8 cellular contexts compared by ENCODE assay signal in the genomic region with DNA sequence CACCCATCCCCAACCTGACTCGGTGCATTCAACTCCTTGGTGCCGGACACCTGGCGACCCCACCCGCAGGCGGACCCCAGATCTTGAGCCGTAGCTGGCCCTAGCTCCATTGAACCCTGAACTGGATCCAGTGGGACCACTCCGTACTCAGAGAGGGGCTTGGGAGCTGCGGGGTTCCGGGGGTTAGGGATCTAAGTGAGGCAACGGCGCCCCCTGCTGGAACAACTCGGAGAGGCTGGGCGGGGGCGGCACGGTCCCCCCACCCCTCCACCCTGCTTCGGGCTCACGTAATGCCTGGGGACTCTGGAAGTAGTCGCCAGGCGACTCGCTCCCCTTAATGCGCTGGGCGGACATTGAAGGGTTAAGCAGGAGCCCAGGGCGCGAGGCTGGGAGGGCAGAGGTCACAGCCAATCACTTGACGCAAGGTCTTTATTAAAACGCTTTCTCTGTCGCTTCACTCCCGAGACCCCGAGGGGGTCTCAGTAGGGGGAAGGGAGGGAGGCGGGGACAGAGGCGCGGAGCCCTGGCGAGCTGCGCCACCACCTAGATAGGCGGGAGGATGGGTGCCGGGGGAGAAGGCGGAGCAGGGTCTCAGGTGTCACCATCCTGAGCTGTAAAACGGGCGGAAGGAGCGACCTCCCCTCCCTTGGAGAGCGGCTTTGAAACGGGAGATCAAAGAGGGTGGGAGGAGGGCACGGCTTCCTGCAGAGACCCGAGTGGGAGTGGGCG. TPM values are rescaled to one million over a fixed set of nuclear protein-coding genes. Genes with fewer than 3 reads are reported as not detected.
DNase-seq lines count a peak whose midpoint lies in the region; ATAC-seq and TF ChIP-seq lines count a peak whose summit lies in the region.

No MANE protein-coding gene starts in this region.

- intact Hi-C loops in OCI-LY7 (cut with micrococcal nuclease; ENCODE audit: unreplicated experiment), result loop anchor here (1.0 kb wide), 1 partner anchor 17 kb away; no protein-coding TSS in a partner anchor
- intact Hi-C loops in activated T-helper 2 cell treated with anti-CD3 and anti-CD28 coated beads, Interferon-gamma antibody, Interleukin-2, Interleukin-4, amounts not matched to agents 10 μg/mL and 5 μg/mL and 100 μg/mL, durations not matched to agents 14 hours and 24 hours and 36 hours (cut with micrococcal nuclease), result loop anchor here (1.0 to 2.0 kb wide), 3 partner anchors 17 to 79 kb away; no protein-coding TSS in a partner anchor

- peaks cover 52% of the 10 kb centered on the region for H3K27me3 Mint-ChIP-seq in activated T-helper 2 cell treated with anti-CD3 and anti-CD28 coated beads, Interferon-gamma antibody, Interleukin-2, Interleukin-4, amounts not matched to agents 10 μg/mL and 5 μg/mL and 100 μg/mL, durations not matched to agents 14 hours and 24 hours and 36 hours (ENCODE audit: low read depth)

- CTCF ChIA-PET in HEK293 (lab: Yijun Ruan, JAX) (interaction anchor here (0.5 to 20.2 kb wide), 31 partner anchors 9 to 220 kb away, joined by 3 to 579 read pairs (median 4); a partner anchor contains a TSS), OCI-LY7 (lab: Charles Lee; ENCODE audit: unreplicated experiment) (interaction anchor here (2.6 kb wide), 1 partner anchor 17 kb away, joined by 19 read pairs; no protein-coding TSS in a partner anchor)

- TF ChIP-seq CTCF in AG09309 (IDR thresholded peaks at IDR 0.05; ENCODE audit: control insufficient read depth, insufficient read depth, low read depth, low read length, missing control alignments) (peak; percentile 85), HEK293 (tag by site-specific recombination; IDR thresholded peaks at IDR 0.05) (peak; percentile 92), OCI-LY7 (conservative IDR thresholded peaks at IDR 0.05; ENCODE audit: low read length) (peak; percentile 95), neutrophil (IDR thresholded peaks at IDR 0.05) (peak; percentile 37), thoracic aorta (IDR thresholded peaks at IDR 0.05) (peak; percentile 79)

- peak overlapping the region; percentile 65 for H3K4me2 ChIP-seq in OCI-LY7 (ENCODE audit: low read length)

- H3K79me2 ChIP-seq in OCI-LY7 (ENCODE audit: insufficient read depth, low read depth, low read length), result no peaks in the 10 kb centered on the region

- no peaks in the 10 kb centered on the region for H3K36me3 Mint-ChIP-seq in activated T-helper 2 cell treated with anti-CD3 and anti-CD28 coated beads, Interferon-gamma antibody, Interleukin-2, Interleukin-4, amounts not matched to agents 10 μg/mL and 5 μg/mL and 100 μg/mL, durations not matched to agents 14 hours and 24 hours and 36 hours (ENCODE audit: low read depth)

- POLR2A ChIA-PET in HEK293 (lab: Yijun Ruan, JAX), result interaction anchor here (0.6 to 4.9 kb wide), 10 partner anchors 13 to 184 kb away, joined by 3 to 43 read pairs (median 4); a partner anchor contains a TSS
- POLR2A ChIA-PET in OCI-LY7 (lab: Charles Lee), result interaction anchor here (0.6 kb wide), 1 partner anchor 117 kb away, joined by 3 read pairs; no protein-coding TSS in a partner anchor

- no TSS peak for BruUV-seq in OCI-LY7 (replicated peaks; lab: Mats Ljungman, UMichigan)

- H3K27ac Mint-ChIP-seq in activated T-helper 2 cell treated with anti-CD3 and anti-CD28 coated beads, Interferon-gamma antibody, Interleukin-2, Interleukin-4, amounts not matched to agents 10 μg/mL and 5 μg/mL and 100 μg/mL, durations not matched to agents 14 hours and 24 hours and 36 hours, result no peak overlapping the region

- H3K9me3 Mint-ChIP-seq in activated T-helper 2 cell treated with anti-CD3 and anti-CD28 coated beads, Interferon-gamma antibody, Interleukin-2, Interleukin-4, amounts not matched to agents 10 μg/mL and 5 μg/mL and 100 μg/mL, durations not matched to agents 14 hours and 24 hours and 36 hours, result no peaks in the 10 kb centered on the region

- peaks cover 13% of the 10 kb centered on the region for H3K4me1 Mint-ChIP-seq in activated T-helper 2 cell treated with anti-CD3 and anti-CD28 coated beads, Interferon-gamma antibody, Interleukin-2, Interleukin-4, amounts not matched to agents 10 μg/mL and 5 μg/mL and 100 μg/mL, durations not matched to agents 14 hours and 24 hours and 36 hours (ENCODE audit: low read depth)

- H3K27ac ChIP-seq in HEK293 (ENCODE audit: extremely low read depth, low read depth, low read length) (peak overlapping the region; percentile 39; the same call in 1 of the 2 replicates), OCI-LY7 (ENCODE audit: low read depth, low read length, poor library complexity, severe bottlenecking) (no peak overlapping the region), neutrophil (no peak overlapping the region), thoracic aorta (peak overlapping the region; percentile 64 to 69)

- no peak for DNase-seq in AG09309 (ENCODE audit: low read depth)
- peak; percentile 55 for DNase-seq in OCI-LY7 (ENCODE audit: low spot score)
- DNase-seq in activated T-helper 2 cell treated with anti-CD3 and anti-CD28 coated beads, Interferon-gamma antibody, Interleukin-2, Interleukin-4, amounts not matched to agents 10 μg/mL and 5 μg/mL and 100 μg/mL, durations not matched to agents 14 hours and 24 hours and 36 hours (ENCODE audit: low spot score), result peak; percentile 50
- DNase-seq in fibroblast of peridontal ligament (ENCODE audit: extremely low read depth), result peak; percentile 74
- peak; percentile 28 for DNase-seq in thoracic aorta (ENCODE audit: low spot score)

- ATAC-seq in thoracic aorta (ENCODE audit: insufficient number of reproducible peaks, low FRiP score, low read depth) (no peak), GM19395 (IDR thresholded peaks at IDR 0.05; ENCODE audit: unreplicated experiment) (no peak)

- H4K20me1 ChIP-seq in OCI-LY7 (ENCODE audit: insufficient read depth, low read length), result no peaks in the 10 kb centered on the region

- H3K4me1 ChIP-seq in HEK293 (ENCODE audit: control insufficient read depth, insufficient read depth, low read length) (peaks cover 12% of the 10 kb centered on the region), OCI-LY7 (ENCODE audit: insufficient read depth, low read length, poor library complexity, severe bottlenecking) (peaks cover 17% of the 10 kb centered on the region), neutrophil (ENCODE audit: control insufficient read depth in 1 of 2, insufficient read depth in 1 of 2, low read depth in 1 of 2, low read length in 1 of 2) (peaks cover 0 to 11% of the 10 kb centered on the region in 2 experiments), thoracic aorta (ENCODE audit: control insufficient read depth in 1 of 2, low read depth in 2 of 2) (peaks cover 28 to 41% of the 10 kb centered on the region in 2 donors)

- H2AFZ ChIP-seq in OCI-LY7 (ENCODE audit: low read length), result no peak overlapping the region; the same call in 1 of the 2 replicates

- H3K4me3 ChIP-seq in AG09309 (ENCODE audit: control insufficient read depth, low read depth, low read length) (peak overlapping the region; percentile 71), HEK293 (ENCODE audit: low read depth, low read length) (peak overlapping the region; percentile 36), OCI-LY7 (ENCODE audit: low read depth, low read length, poor library complexity, severe bottlenecking) (peak overlapping the region; percentile 53), neutrophil (ENCODE audit: low read depth in 1 of 2, low read length in 1 of 2) (no peak overlapping the region), thoracic aorta (peak overlapping the region; percentile 74)

- H3K27me3 ChIP-seq in neutrophil, result peaks cover 90% of the 10 kb centered on the region
- no peaks in the 10 kb centered on the region for H3K27me3 ChIP-seq in thoracic aorta (replicated peaks; ENCODE audit: insufficient read depth)

- H3K36me3 ChIP-seq in HEK293 (ENCODE audit: control insufficient read depth in 2 of 2, insufficient read depth in 1 of 2, low read length in 2 of 2) (peaks cover 0 to 3% of the 10 kb centered on the region in 2 experiments; a peak in 1 of 3 replicates), OCI-LY7 (ENCODE audit: insufficient read depth, low read length) (no peaks in the 10 kb centered on the region), neutrophil (no peaks in the 10 kb centered on the region), thoracic aorta (no peaks in the 10 kb centered on the region)

- H3K4me3 Mint-ChIP-seq in activated T-helper 2 cell treated with anti-CD3 and anti-CD28 coated beads, Interferon-gamma antibody, Interleukin-2, Interleukin-4, amounts not matched to agents 10 μg/mL and 5 μg/mL and 100 μg/mL, durations not matched to agents 14 hours and 24 hours and 36 hours (ENCODE audit: low read depth), result peak overlapping the region; percentile 76

- no peaks in the 10 kb centered on the region for H3K9me2 ChIP-seq in OCI-LY7 (ENCODE audit: insufficient read depth, low read length)

- H3K9me3 ChIP-seq in HEK293 (ENCODE audit: control insufficient read depth, insufficient read depth, low read depth, low read length) (no peaks in the 10 kb centered on the region), OCI-LY7 (ENCODE audit: low read length) (no peaks in the 10 kb centered on the region), neutrophil (no peaks in the 10 kb centered on the region), thoracic aorta (no peaks in the 10 kb centered on the region)

RNA-seq across cellular contexts. Expression of a gene that starts 0.7 kb away (rescaled TPM):
- total RNA-seq in OCI-LY7 (2014; rRNA removed; shearing (Covaris generic)), result 1.4 and 2.8 TPM in 2 replicates
- total RNA-seq in OCI-LY7 (2022) (1.5 and 2.1 TPM in 2 replicates), thoracic aorta (1 to 10 TPM; 1.3 to 7.0 TPM)
- total RNA-seq in activated T-helper 2 cell treated with anti-CD3 and anti-CD28 coated beads, Interferon-gamma antibody, Interleukin-2, Interleukin-4, amounts not matched to agents 10 μg/mL and 5 μg/mL and 100 μg/mL, durations not matched to agents 14 hours and 24 hours and 36 hours, result 1.0 and 1.1 TPM in 2 replicates

RNA-seq across cellular contexts. Expression of a gene that starts 22.2 kb away (rescaled TPM):
- total RNA-seq in OCI-LY7 (2014; rRNA removed; shearing (Covaris generic)), result 24.7 and 28.0 TPM in 2 replicates
- 45.6 and 54.1 TPM in 2 replicates for total RNA-seq in OCI-LY7 (2022)
- 37.3 and 45.2 TPM in 2 replicates for total RNA-seq in activated T-helper 2 cell treated with anti-CD3 and anti-CD28 coated beads, Interferon-gamma antibody, Interleukin-2, Interleukin-4, amounts not matched to agents 10 μg/mL and 5 μg/mL and 100 μg/mL, durations not matched to agents 14 hours and 24 hours and 36 hours
- 10 to 100 TPM; 15.2 to 17.9 TPM for total RNA-seq in thoracic aorta

RNA-seq across cellular contexts. Expression of a gene that starts 22.5 kb away (rescaled TPM):
- 36.5 and 37.9 TPM in 2 replicates for total RNA-seq in OCI-LY7 (2014; rRNA removed; shearing (Covaris generic))
- 71.3 and 74.1 TPM in 2 replicates for total RNA-seq in OCI-LY7 (2022)
- total RNA-seq in activated T-helper 2 cell treated with anti-CD3 and anti-CD28 coated beads, Interferon-gamma antibody, Interleukin-2, Interleukin-4, amounts not matched to agents 10 μg/mL and 5 μg/mL and 100 μg/mL, durations not matched to agents 14 hours and 24 hours and 36 hours, result 52.2 and 57.4 TPM in 2 replicates
- total RNA-seq in thoracic aorta, result 10 to 100 TPM; 15.0 to 19.8 TPM

RNA-seq across cellular contexts. Expression of a gene that starts 28.9 kb away (rescaled TPM):
- not detected in 2 replicates for total RNA-seq in OCI-LY7 (2014; rRNA removed; shearing (Covaris generic))
- total RNA-seq in OCI-LY7 (2022) (not detected in 2 replicates), thoracic aorta (10 to 100 TPM; 30.6 to 30.9 TPM)
- total RNA-seq in activated T-helper 2 cell treated with anti-CD3 and anti-CD28 coated beads, Interferon-gamma antibody, Interleukin-2, Interleukin-4, amounts not matched to agents 10 μg/mL and 5 μg/mL and 100 μg/mL, durations not matched to agents 14 hours and 24 hours and 36 hours, result not detected in 2 replicates

RNA-seq across cellular contexts. Expression of a gene that starts 34.8 kb away (rescaled TPM):
- total RNA-seq in OCI-LY7 (2014; rRNA removed; shearing (Covaris generic)), result 55.3 and 69.0 TPM in 2 replicates
- total RNA-seq in OCI-LY7 (2022) (49.3 and 56.6 TPM in 2 replicates), thoracic aorta (10 to 100 TPM; 22.6 to 35.6 TPM)
- total RNA-seq in activated T-helper 2 cell treated with anti-CD3 and anti-CD28 coated beads, Interferon-gamma antibody, Interleukin-2, Interleukin-4, amounts not matched to agents 10 μg/mL and 5 μg/mL and 100 μg/mL, durations not matched to agents 14 hours and 24 hours and 36 hours, result 116 and 124 TPM in 2 replicates

Comparison
In these comparisons a context has a peak if more than half of its experiments do, and no peak if none do; other contexts are left out.
1. H3K4me3 ChIP-seq: peak in AG09309 (single experiment), HEK293 (single experiment), OCI-LY7 (single experiment) and thoracic aorta (single experiment); none in neutrophil (0 of 2).
2. CTCF ChIP-seq: peak in every context shown above with its lines; median percentile 95 in OCI-LY7; 92 in HEK293; 85 in AG09309; 79 in thoracic aorta; 37 in neutrophil.
3. H3K27ac ChIP-seq: peak in HEK293 (single experiment) and thoracic aorta (2 of 2); none in OCI-LY7 (single experiment) and neutrophil (single experiment).